Comparison of ENCODE assay signal across 26 cellular contexts in genomic region chr7:50426280-50427045, GRCh38.
"Had no signal": no experiment of that assay in that cellular context is flagged by ENCODE, and none has a peak within 500 bp of the region (broad histone marks: within the 10 kb centered on the region; RNA-seq: fewer than 3 reads in every experiment).

No MANE protein-coding gene starts in this region.

- H3K36me3 ChIP-seq: adrenal gland, esophagus squamous epithelium had no signal

- H3K4me1 ChIP-seq: adrenal gland, body of pancreas, esophagus squamous epithelium had no signal

- H3K27ac Mint-ChIP-seq: activated CD4-positive, alpha-beta T cell treated with anti-CD3 and anti-CD28 coated beads for 36 hours; activated CD8-positive, alpha-beta T cell treated with anti-CD3 and anti-CD28 coated beads for 36 hours; activated naive CD4-positive, alpha-beta T cell treated with anti-CD3 and anti-CD28 coated beads for 36 hours; activated naive CD4-positive, alpha-beta T cell treated with anti-CD3 and anti-CD28 coated beads, Interleukin-2, amount 50 U/mL, for 24 hours; activated naive CD8-positive, alpha-beta T cell treated with anti-CD3 and anti-CD28 coated beads for 36 hours; activated naive CD8-positive, alpha-beta T cell treated with anti-CD3 and anti-CD28 coated beads, Interleukin-2, amount 50 U/mL, for 24 hours; activated T-helper 17 cell treated with anti-CD3 and anti-CD28 coated beads, Interleukin-2, amount 50 U/mL, for 72 hours had no signal

- H3K4me1 Mint-ChIP-seq: activated CD4-positive, alpha-beta T cell treated with anti-CD3 and anti-CD28 coated beads for 36 hours; activated naive CD4-positive, alpha-beta T cell treated with anti-CD3 and anti-CD28 coated beads, Interleukin-2, amount 50 U/mL, for 24 hours; activated naive CD8-positive, alpha-beta T cell treated with anti-CD3 and anti-CD28 coated beads for 36 hours; activated naive CD8-positive, alpha-beta T cell treated with anti-CD3 and anti-CD28 coated beads, Interleukin-2, amount 50 U/mL, for 24 hours; activated T-helper 17 cell treated with anti-CD3 and anti-CD28 coated beads, Interleukin-2, amount 50 U/mL, for 72 hours had no signal

- H3K36me3 Mint-ChIP-seq: activated naive CD4-positive, alpha-beta T cell treated with anti-CD3 and anti-CD28 coated beads, Interleukin-2, amount 50 U/mL, for 24 hours; activated naive CD8-positive, alpha-beta T cell treated with anti-CD3 and anti-CD28 coated beads for 36 hours had no signal

- DNase-seq: activated CD4-positive, alpha-beta T cell treated with anti-CD3 and anti-CD28 coated beads for 36 hours; activated CD4-positive, alpha-beta T cell treated with anti-CD3 and anti-CD28 coated beads, Interleukin-2, amount 50 U/mL, for 1 hour; activated CD4-positive, alpha-beta T cell treated with anti-CD3 and anti-CD28 coated beads, Interleukin-2, amount 50 U/mL, for 48 hours; activated CD4-positive, CD25-positive, alpha-beta regulatory T cell; activated CD4-positive, CD25-positive, alpha-beta regulatory T cell treated with anti-CD3 and anti-CD28 coated beads, Interleukin-2, amount 50 U/mL, for 72 hours; activated CD8-positive, alpha-beta memory T cell treated with anti-CD3 and anti-CD28 coated beads for 24 hours; activated CD8-positive, alpha-beta T cell treated with anti-CD3 and anti-CD28 coated beads for 36 hours; activated effector memory CD4-positive, alpha-beta T cell treated with anti-CD3 and anti-CD28 coated beads, Interleukin-2, amount 50 U/mL, for 16 hours; activated naive CD4-positive, alpha-beta T cell treated with anti-CD3 and anti-CD28 coated beads for 36 hours; activated naive CD8-positive, alpha-beta T cell treated with anti-CD3 and anti-CD28 coated beads for 36 hours; activated naive CD8-positive, alpha-beta T cell treated with anti-CD3 and anti-CD28 coated beads, Interleukin-2, amount 50 U/mL, for 24 hours; activated T-cell treated with anti-CD3 and anti-CD28 coated beads, Interleukin-2, amount 50 U/mL, for 4 hours; adrenal gland; amygdala; aorta; body of pancreas; caudate nucleus; cortex of kidney; dermis blood vessel endothelial cell; effector CD4-positive, alpha-beta T cell; esophagus squamous epithelium; head of caudate nucleus; T-helper 2 cell had no signal

- H3K4me3 Mint-ChIP-seq: activated CD4-positive, alpha-beta T cell treated with anti-CD3 and anti-CD28 coated beads for 36 hours; activated CD8-positive, alpha-beta T cell treated with anti-CD3 and anti-CD28 coated beads for 36 hours; activated naive CD4-positive, alpha-beta T cell treated with anti-CD3 and anti-CD28 coated beads for 36 hours; activated naive CD4-positive, alpha-beta T cell treated with anti-CD3 and anti-CD28 coated beads, Interleukin-2, amount 50 U/mL, for 24 hours; activated naive CD8-positive, alpha-beta T cell treated with anti-CD3 and anti-CD28 coated beads for 36 hours; activated naive CD8-positive, alpha-beta T cell treated with anti-CD3 and anti-CD28 coated beads, Interleukin-2, amount 50 U/mL, for 24 hours; activated T-cell treated with anti-CD3 and anti-CD28 coated beads, Interleukin-2, amount 50 U/mL, for 4 hours; activated T-helper 17 cell treated with anti-CD3 and anti-CD28 coated beads, Interleukin-2, amount 50 U/mL, for 72 hours had no signal

- H3K9me3 ChIP-seq: adrenal gland, body of pancreas, esophagus squamous epithelium had no signal

- H3K27ac ChIP-seq: adrenal gland, body of pancreas, epithelial cell of prostate, esophagus squamous epithelium had no signal

- H3K27me3 Mint-ChIP-seq: activated CD4-positive, alpha-beta T cell treated with anti-CD3 and anti-CD28 coated beads for 36 hours; activated CD8-positive, alpha-beta T cell treated with anti-CD3 and anti-CD28 coated beads for 36 hours; activated naive CD4-positive, alpha-beta T cell treated with anti-CD3 and anti-CD28 coated beads, Interleukin-2, amount 50 U/mL, for 24 hours; activated naive CD8-positive, alpha-beta T cell treated with anti-CD3 and anti-CD28 coated beads for 36 hours; activated naive CD8-positive, alpha-beta T cell treated with anti-CD3 and anti-CD28 coated beads, Interleukin-2, amount 50 U/mL, for 24 hours; activated T-helper 17 cell treated with anti-CD3 and anti-CD28 coated beads, Interleukin-2, amount 50 U/mL, for 72 hours had no signal

- H3K9me3 Mint-ChIP-seq: activated CD8-positive, alpha-beta T cell treated with anti-CD3 and anti-CD28 coated beads for 36 hours; activated naive CD4-positive, alpha-beta T cell treated with anti-CD3 and anti-CD28 coated beads for 36 hours; activated naive CD4-positive, alpha-beta T cell treated with anti-CD3 and anti-CD28 coated beads, Interleukin-2, amount 50 U/mL, for 24 hours; activated naive CD8-positive, alpha-beta T cell treated with anti-CD3 and anti-CD28 coated beads for 36 hours; activated naive CD8-positive, alpha-beta T cell treated with anti-CD3 and anti-CD28 coated beads, Interleukin-2, amount 50 U/mL, for 24 hours; activated T-cell treated with anti-CD3 and anti-CD28 coated beads, Interleukin-2, amount 50 U/mL, for 4 hours; activated T-helper 17 cell treated with anti-CD3 and anti-CD28 coated beads, Interleukin-2, amount 50 U/mL, for 72 hours had no signal

- H3K27me3 ChIP-seq: adrenal gland, body of pancreas, esophagus squamous epithelium had no signal

- H3K4me3 ChIP-seq: adrenal gland, body of pancreas, esophagus squamous epithelium had no signal

- ATAC-seq: activated CD4-positive, alpha-beta T cell treated with anti-CD3 and anti-CD28 coated beads for 36 hours; activated CD8-positive, alpha-beta T cell treated with anti-CD3 and anti-CD28 coated beads for 36 hours; activated naive CD8-positive, alpha-beta T cell treated with anti-CD3 and anti-CD28 coated beads, Interleukin-2, amount 50 U/mL, for 24 hours; activated T-cell treated with anti-CD3 and anti-CD28 coated beads, Interleukin-2, amount 50 U/mL, for 4 hours; activated T-helper 17 cell treated with anti-CD3 and anti-CD28 coated beads, Interleukin-2, amount 50 U/mL, for 72 hours; body of pancreas had no signal
